20 cellular contexts compared by ENCODE assay signal in the genomic region with DNA sequence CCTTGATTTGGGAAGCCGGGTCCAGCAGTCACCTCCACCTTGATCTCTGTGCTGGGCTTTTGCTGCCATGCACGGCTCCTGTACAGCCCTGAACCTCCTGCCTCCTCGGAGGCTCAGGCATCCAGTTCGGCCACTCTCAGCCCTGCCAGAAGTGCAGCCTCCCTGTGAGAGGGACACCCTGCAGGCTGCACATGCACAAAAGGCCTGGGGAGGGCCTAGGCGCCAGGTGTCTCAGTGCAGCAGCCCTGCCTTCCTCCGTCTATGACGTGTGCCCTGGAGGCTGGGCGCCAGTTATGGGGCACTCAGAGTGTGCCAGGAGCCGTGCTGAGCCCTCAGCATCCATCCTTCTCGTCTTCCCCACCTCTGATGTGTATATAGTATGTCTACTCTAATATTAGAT.
DNase-seq lines count a peak whose midpoint lies in the region; ATAC-seq, FAIRE-seq and TF ChIP-seq lines count a peak whose summit lies in the region.
"Had no signal": no experiment of that assay in that cellular context is flagged by ENCODE, and none has a peak within 500 bp of the region (broad histone marks: within the 10 kb centered on the region; RNA-seq: fewer than 3 reads in every experiment).

No MANE protein-coding gene starts in this region.

- no peaks in the 10 kb centered on the region for H4K20me1 ChIP-seq in osteoblast (ENCODE audit: insufficient read depth, low read length)

- ATAC-seq in activated CD4-positive, alpha-beta T cell treated with anti-CD3 and anti-CD28 coated beads for 36 hours, result peak; percentile 36
- ATAC-seq in GM19023 (IDR thresholded peaks at IDR 0.05; ENCODE audit: unreplicated experiment), result no peak
- ATAC-seq: body of pancreas, right cardiac atrium had no signal

- peak; percentile 23 for DNase-seq in activated CD4-positive, alpha-beta T cell treated with anti-CD3 and anti-CD28 coated beads for 36 hours
- DNase-seq in activated CD4-positive, alpha-beta T cell treated with anti-CD3 and anti-CD28 coated beads, Interleukin-2, amount 50 U/mL, for 4 hours, result no peak
- DNase-seq in NAMALWA (ENCODE audit: low spot score), result peak; percentile 55
- peak; percentile 38 for DNase-seq in SHP77 treated with DMSO at 0.1 percent for 48 hours (lab: John Stamatoyannopoulos, UW)
- DNase-seq in osteoblast (ENCODE audit: insufficient read length, low spot score, missing footprints), result peak; percentile 54
- no peak for DNase-seq in GM12892 (ENCODE audit: insufficient read length)
- no peak for DNase-seq in frontal cortex (ENCODE audit: low spot score in 2 of 2)
- DNase-seq: activated B cell treated with CpG ODN at 0.5 μM for 24 hours; activated naive CD8-positive, alpha-beta T cell treated with anti-CD3 and anti-CD28 coated beads for 36 hours; body of pancreas; colonic mucosa; lower lobe of right lung; NCI-H526 treated with DMSO at 0.1 percent for 48 hours; right cardiac atrium; stimulated activated CD4-positive, alpha-beta T cell treated with anti-CD3 and anti-CD28 coated beads, Interleukin-15, amount 100 ng/mL, for 24 hours had no signal

- POLR2A ChIA-PET in activated CD4-positive, alpha-beta T cell treated with anti-CD3 and anti-CD28 coated beads for 36 hours (lab: Charles Lee), result no interaction called here

- CTCF ChIA-PET in activated CD4-positive, alpha-beta T cell treated with anti-CD3 and anti-CD28 coated beads for 36 hours (lab: Charles Lee), result interaction anchor here (1.2 kb wide), 1 partner anchor 9 kb away, joined by 5 read pairs; no protein-coding TSS in a partner anchor

- no peak overlapping the region for H3K4me3 Mint-ChIP-seq in activated CD4-positive, alpha-beta T cell treated with anti-CD3 and anti-CD28 coated beads for 36 hours
- H3K4me3 Mint-ChIP-seq: activated B cell treated with CpG ODN at 0.5 μM for 24 hours; activated naive CD8-positive, alpha-beta T cell treated with anti-CD3 and anti-CD28 coated beads for 36 hours; activated T-helper 1 cell treated with anti-CD3 and anti-CD28 coated beads, Interleukin-12 subunit alpha, Interleukin-12 subunit beta, Interleukin-2, Interleukin-4 antibody, amounts not matched to agents 30 ng/mL and 10 ng/mL and 1 ng/mL, durations not matched to agents 14 hours and 24 hours and 36 hours; T-helper 2 cell treated with Interferon-gamma antibody and Interleukin-4, amounts not matched to agents 5 μg/mL and 100 μg/mL, for 36 hours had no signal

- H3K36me3 ChIP-seq in osteoblast (ENCODE audit: insufficient read depth, low read length), result no peaks in the 10 kb centered on the region
- H3K36me3 ChIP-seq: colonic mucosa, lower lobe of right lung had no signal

- H3K9me3 ChIP-seq in osteoblast (ENCODE audit: low read depth, low read length), result no peaks in the 10 kb centered on the region
- H3K9me3 ChIP-seq: body of pancreas, colonic mucosa, lower lobe of right lung, thoracic aorta had no signal

- H3K27ac ChIP-seq in osteoblast (ENCODE audit: low read depth, low read length), result no peak overlapping the region
- H3K27ac ChIP-seq: body of pancreas, colonic mucosa had no signal

- TF ChIP-seq POLR2A in GM12892 (IDR thresholded peaks at IDR 0.05; ENCODE audit: low read depth, low read length), result no peak

- H3K4me1 ChIP-seq in osteoblast (ENCODE audit: insufficient read depth, low read length), result peaks cover 12% of the 10 kb centered on the region
- H3K4me1 ChIP-seq: body of pancreas, colonic mucosa had no signal

- H3K4me1 Mint-ChIP-seq in activated CD4-positive, alpha-beta T cell treated with anti-CD3 and anti-CD28 coated beads for 36 hours, result peaks cover 48% of the 10 kb centered on the region

- no peak for TF ChIP-seq CTCF in osteoblast (IDR thresholded peaks at IDR 0.05; ENCODE audit: extremely low read depth, low read depth, low read length)

- H3K27me3 ChIP-seq in osteoblast (ENCODE audit: insufficient read depth, low read length), result peaks cover 19% of the 10 kb centered on the region
- H3K27me3 ChIP-seq: body of pancreas, colonic mucosa had no signal

- FAIRE-seq in GM12892 (lab: Jason Lieb, UNC), result no peak
- no peak for FAIRE-seq in frontal cortex (lab: Jason Lieb, UNC)
- FAIRE-seq: endometrium had no signal

- no peaks in the 10 kb centered on the region for H3K27me3 Mint-ChIP-seq in activated CD4-positive, alpha-beta T cell treated with anti-CD3 and anti-CD28 coated beads for 36 hours
- H3K27me3 Mint-ChIP-seq: activated naive CD8-positive, alpha-beta T cell treated with anti-CD3 and anti-CD28 coated beads for 36 hours had no signal

- H3K4me2 ChIP-seq in osteoblast (ENCODE audit: insufficient read depth, low read length), result no peak overlapping the region

- H3K79me2 ChIP-seq in osteoblast (ENCODE audit: insufficient read depth, low read length), result no peaks in the 10 kb centered on the region

- intact Hi-C loops in activated CD4-positive, alpha-beta T cell treated with anti-CD3 and anti-CD28 coated beads for 36 hours (cut with DNase I, micrococcal nuclease), result loop anchor here in 1 of 2 experiments (10.0 kb wide), 2 partner anchors 534 to 1024 kb away; no protein-coding TSS in a partner anchor

- H3K27ac Mint-ChIP-seq in activated CD4-positive, alpha-beta T cell treated with anti-CD3 and anti-CD28 coated beads for 36 hours, result no peak overlapping the region
- H3K27ac Mint-ChIP-seq: activated B cell treated with CpG ODN at 0.5 μM for 24 hours; activated naive CD8-positive, alpha-beta T cell treated with anti-CD3 and anti-CD28 coated beads for 36 hours; activated T-helper 1 cell treated with anti-CD3 and anti-CD28 coated beads, Interleukin-12 subunit alpha, Interleukin-12 subunit beta, Interleukin-2, Interleukin-4 antibody, amounts not matched to agents 30 ng/mL and 10 ng/mL and 1 ng/mL, durations not matched to agents 14 hours and 24 hours and 36 hours had no signal

- no peak overlapping the region for H2AFZ ChIP-seq in osteoblast (ENCODE audit: low read length)

- no peaks in the 10 kb centered on the region for H3K36me3 Mint-ChIP-seq in activated CD4-positive, alpha-beta T cell treated with anti-CD3 and anti-CD28 coated beads for 36 hours (ENCODE audit: low read depth)
- H3K36me3 Mint-ChIP-seq: activated naive CD8-positive, alpha-beta T cell treated with anti-CD3 and anti-CD28 coated beads for 36 hours had no signal

- H3K9me3 Mint-ChIP-seq in activated CD4-positive, alpha-beta T cell treated with anti-CD3 and anti-CD28 coated beads for 36 hours (ENCODE audit: low read depth), result no peaks in the 10 kb centered on the region
- H3K9me3 Mint-ChIP-seq: activated B cell treated with CpG ODN at 0.5 μM for 24 hours; activated naive CD8-positive, alpha-beta T cell treated with anti-CD3 and anti-CD28 coated beads for 36 hours; activated T-helper 1 cell treated with anti-CD3 and anti-CD28 coated beads, Interleukin-12 subunit alpha, Interleukin-12 subunit beta, Interleukin-2, Interleukin-4 antibody, amounts not matched to agents 30 ng/mL and 10 ng/mL and 1 ng/mL, durations not matched to agents 14 hours and 24 hours and 36 hours; T-helper 2 cell treated with Interferon-gamma antibody and Interleukin-4, amounts not matched to agents 5 μg/mL and 100 μg/mL, for 36 hours had no signal

- H3K4me3 ChIP-seq in osteoblast (ENCODE audit: insufficient read depth, low read length), result no peak overlapping the region
- H3K4me3 ChIP-seq: body of pancreas, colonic mucosa, lower lobe of right lung, thoracic aorta had no signal

Comparison
In these comparisons a context has a peak if more than half of its experiments do, and no peak if none do; other contexts are left out.
1. DNase-seq: peak in activated CD4-positive, alpha-beta T cell treated with anti-CD3 and anti-CD28 coated beads for 36 hours (single experiment), NAMALWA (single experiment), SHP77 treated with DMSO at 0.1 percent for 48 hours (single experiment) and osteoblast (single experiment); none in activated CD4-positive, alpha-beta T cell treated with anti-CD3 and anti-CD28 coated beads, Interleukin-2, amount 50 U/mL, for 4 hours (0 of 2), GM12892 (single experiment) and frontal cortex (0 of 2).